ENCODE assay signal across 1 cellular context in the genomic region with DNA sequence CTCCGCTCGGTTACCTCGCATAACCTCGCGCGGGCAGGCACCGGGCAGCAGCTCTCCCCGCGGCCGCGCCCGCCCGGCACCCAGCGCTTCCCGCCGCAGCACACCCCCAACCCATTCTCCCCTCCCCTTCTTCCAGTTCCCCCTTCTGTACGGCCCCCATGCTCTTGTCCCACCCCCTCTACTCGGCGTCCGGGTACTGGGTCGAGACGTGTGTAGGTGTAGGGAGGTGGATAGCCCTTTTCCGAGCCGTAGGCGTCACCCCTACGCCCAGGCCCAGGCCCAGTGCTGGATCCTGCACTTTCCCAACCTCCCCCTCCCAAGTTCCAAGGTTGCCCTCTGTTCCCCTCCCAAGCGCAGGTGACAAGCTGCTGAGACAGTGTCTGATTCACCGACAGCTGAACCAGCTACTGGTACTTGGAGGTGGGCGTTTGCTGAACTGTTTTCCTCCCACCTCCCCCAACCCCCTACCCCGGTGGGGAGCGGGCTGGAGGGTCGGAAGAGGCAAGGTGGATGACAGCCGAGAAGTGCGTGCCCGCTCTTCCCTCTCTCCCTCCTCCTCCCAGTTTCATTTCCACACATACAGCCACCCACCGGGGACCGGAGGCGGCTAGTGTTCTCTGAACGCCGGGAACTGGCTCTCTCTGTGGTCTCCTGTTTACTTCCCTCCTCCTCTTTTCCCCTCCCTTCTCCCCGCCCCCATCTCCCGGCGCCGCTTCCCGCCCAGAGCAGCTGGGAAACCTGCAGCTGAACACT.
TF ChIP-seq lines count a peak whose summit lies in the region.

No MANE protein-coding gene starts in this region.

TF ChIP-seq in GM23338, 12 proteins besides CTCF, POLR2A, EP300 and RAD21 (continued from another document):
- no peak for TF ChIP-seq ZNF114 (CRISPR knock-in tag; IDR thresholded peaks at IDR 0.05)
